2 cellular contexts compared by ENCODE assay signal in the genomic region with DNA sequence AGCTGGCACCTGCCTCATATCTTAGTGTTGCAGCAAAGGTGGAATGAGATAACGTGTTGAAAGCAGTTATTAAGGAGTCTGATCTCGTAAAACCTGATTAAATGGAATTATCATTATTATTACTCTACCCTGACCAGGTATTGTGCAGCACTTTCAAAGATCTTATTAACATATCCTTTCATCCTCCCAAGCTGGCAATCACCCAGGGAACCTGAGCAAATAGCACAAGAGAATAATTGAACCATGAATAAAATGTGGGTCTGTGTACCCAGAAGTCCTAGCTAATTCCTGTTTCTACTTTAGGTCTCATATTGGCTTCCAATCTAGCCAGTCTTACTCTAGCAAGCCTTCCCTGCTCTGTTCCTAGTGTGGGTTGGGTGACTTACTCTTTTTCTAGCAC.
TF ChIP-seq lines count a peak whose summit lies in the region.

No MANE protein-coding gene starts in this region.

TF ChIP-seq in GM23338, 12 proteins besides CTCF, POLR2A, EP300 and RAD21 (continued from another document):
- TF ChIP-seq, protein P1, sequence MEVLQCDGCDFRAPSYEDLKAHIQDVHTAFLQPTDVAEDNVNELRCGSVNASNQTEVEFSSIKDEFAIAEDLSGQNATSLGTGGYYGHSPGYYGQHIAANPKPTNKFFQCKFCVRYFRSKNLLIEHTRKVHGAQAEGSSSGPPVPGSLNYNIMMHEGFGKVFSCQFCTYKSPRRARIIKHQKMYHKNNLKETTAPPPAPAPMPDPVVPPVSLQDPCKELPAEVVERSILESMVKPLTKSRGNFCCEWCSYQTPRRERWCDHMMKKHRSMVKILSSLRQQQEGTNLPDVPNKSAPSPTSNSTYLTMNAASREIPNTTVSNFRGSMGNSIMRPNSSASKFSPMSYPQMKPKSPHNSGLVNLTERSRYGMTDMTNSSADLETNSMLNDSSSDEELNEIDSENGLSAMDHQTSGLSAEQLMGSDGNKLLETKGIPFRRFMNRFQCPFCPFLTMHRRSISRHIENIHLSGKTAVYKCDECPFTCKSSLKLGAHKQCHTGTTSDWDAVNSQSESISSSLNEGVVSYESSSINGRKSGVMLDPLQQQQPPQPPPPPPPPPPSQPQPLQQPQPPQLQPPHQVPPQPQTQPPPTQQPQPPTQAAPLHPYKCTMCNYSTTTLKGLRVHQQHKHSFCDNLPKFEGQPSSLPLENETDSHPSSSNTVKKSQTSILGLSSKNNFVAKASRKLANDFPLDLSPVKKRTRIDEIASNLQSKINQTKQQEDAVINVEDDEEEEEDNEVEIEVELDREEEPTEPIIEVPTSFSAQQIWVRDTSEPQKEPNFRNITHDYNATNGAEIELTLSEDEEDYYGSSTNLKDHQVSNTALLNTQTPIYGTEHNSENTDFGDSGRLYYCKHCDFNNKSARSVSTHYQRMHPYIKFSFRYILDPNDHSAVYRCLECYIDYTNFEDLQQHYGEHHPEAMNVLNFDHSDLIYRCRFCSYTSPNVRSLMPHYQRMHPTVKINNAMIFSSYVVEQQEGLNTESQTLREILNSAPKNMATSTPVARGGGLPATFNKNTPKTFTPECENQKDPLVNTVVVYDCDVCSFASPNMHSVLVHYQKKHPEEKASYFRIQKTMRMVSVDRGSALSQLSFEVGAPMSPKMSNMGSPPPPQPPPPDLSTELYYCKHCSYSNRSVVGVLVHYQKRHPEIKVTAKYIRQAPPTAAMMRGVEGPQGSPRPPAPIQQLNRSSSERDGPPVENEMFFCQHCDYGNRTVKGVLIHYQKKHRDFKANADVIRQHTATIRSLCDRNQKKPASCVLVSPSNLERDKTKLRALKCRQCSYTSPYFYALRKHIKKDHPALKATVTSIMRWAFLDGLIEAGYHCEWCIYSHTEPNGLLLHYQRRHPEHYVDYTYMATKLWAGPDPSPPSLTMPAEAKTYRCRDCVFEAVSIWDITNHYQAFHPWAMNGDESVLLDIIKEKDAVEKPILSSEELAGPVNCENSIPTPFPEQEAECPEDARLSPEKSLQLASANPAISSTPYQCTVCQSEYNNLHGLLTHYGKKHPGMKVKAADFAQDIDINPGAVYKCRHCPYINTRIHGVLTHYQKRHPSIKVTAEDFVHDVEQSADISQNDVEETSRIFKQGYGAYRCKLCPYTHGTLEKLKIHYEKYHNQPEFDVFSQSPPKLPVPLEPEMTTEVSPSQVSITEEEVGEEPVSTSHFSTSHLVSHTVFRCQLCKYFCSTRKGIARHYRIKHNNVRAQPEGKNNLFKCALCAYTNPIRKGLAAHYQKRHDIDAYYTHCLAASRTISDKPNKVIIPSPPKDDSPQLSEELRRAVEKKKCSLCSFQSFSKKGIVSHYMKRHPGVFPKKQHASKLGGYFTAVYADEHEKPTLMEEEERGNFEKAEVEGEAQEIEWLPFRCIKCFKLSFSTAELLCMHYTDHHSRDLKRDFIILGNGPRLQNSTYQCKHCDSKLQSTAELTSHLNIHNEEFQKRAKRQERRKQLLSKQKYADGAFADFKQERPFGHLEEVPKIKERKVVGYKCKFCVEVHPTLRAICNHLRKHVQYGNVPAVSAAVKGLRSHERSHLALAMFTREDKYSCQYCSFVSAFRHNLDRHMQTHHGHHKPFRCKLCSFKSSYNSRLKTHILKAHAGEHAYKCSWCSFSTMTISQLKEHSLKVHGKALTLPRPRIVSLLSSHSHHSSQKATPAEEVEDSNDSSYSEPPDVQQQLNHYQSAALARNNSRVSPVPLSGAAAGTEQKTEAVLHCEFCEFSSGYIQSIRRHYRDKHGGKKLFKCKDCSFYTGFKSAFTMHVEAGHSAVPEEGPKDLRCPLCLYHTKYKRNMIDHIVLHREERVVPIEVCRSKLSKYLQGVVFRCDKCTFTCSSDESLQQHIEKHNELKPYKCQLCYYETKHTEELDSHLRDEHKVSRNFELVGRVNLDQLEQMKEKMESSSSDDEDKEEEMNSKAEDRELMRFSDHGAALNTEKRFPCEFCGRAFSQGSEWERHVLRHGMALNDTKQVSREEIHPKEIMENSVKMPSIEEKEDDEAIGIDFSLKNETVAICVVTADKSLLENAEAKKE (CRISPR knock-in tag; IDR thresholded peaks at IDR 0.05) = no peak
- TF ChIP-seq NANOG (IDR thresholded peaks at IDR 0.05; ENCODE audit: borderline replicate concordance) = no peak
- TF ChIP-seq JUNB (IDR thresholded peaks at IDR 0.05; ENCODE audit: unreplicated experiment) = no peak
- TF ChIP-seq, protein P2, sequence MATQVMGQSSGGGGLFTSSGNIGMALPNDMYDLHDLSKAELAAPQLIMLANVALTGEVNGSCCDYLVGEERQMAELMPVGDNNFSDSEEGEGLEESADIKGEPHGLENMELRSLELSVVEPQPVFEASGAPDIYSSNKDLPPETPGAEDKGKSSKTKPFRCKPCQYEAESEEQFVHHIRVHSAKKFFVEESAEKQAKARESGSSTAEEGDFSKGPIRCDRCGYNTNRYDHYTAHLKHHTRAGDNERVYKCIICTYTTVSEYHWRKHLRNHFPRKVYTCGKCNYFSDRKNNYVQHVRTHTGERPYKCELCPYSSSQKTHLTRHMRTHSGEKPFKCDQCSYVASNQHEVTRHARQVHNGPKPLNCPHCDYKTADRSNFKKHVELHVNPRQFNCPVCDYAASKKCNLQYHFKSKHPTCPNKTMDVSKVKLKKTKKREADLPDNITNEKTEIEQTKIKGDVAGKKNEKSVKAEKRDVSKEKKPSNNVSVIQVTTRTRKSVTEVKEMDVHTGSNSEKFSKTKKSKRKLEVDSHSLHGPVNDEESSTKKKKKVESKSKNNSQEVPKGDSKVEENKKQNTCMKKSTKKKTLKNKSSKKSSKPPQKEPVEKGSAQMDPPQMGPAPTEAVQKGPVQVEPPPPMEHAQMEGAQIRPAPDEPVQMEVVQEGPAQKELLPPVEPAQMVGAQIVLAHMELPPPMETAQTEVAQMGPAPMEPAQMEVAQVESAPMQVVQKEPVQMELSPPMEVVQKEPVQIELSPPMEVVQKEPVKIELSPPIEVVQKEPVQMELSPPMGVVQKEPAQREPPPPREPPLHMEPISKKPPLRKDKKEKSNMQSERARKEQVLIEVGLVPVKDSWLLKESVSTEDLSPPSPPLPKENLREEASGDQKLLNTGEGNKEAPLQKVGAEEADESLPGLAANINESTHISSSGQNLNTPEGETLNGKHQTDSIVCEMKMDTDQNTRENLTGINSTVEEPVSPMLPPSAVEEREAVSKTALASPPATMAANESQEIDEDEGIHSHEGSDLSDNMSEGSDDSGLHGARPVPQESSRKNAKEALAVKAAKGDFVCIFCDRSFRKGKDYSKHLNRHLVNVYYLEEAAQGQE (IDR thresholded peaks at IDR 0.05; ENCODE audit: unreplicated experiment) = no peak
- no peak for TF ChIP-seq ETS1 (IDR thresholded peaks at IDR 0.05)
- TF ChIP-seq CREB1 (CRISPR knock-in tag; IDR thresholded peaks at IDR 0.05; ENCODE audit: low read depth) = no peak
- TF ChIP-seq STAT1 (IDR thresholded peaks at IDR 0.05; ENCODE audit: unreplicated experiment) = no peak
TF ChIP-seq in GM23338: peak in this region for 0.

TF ChIP-seq in WTC11, 78 proteins besides CTCF, POLR2A, EP300 and RAD21 (continued from another document):
- no peak for TF ChIP-seq CDX4 (CRISPR knock-in tag; IDR thresholded peaks at IDR 0.05; ENCODE audit: borderline replicate concordance)
- TF ChIP-seq TEAD4 (CRISPR knock-in tag; IDR thresholded peaks at IDR 0.05) = no peak
- TF ChIP-seq USF2 (CRISPR knock-in tag; IDR thresholded peaks at IDR 0.05) = no peak
- TF ChIP-seq NFYB (CRISPR knock-in tag; conservative IDR thresholded peaks at IDR 0.05; ENCODE audit: low read depth) = no peak
- no peak for TF ChIP-seq GABPB1 (CRISPR knock-in tag; IDR thresholded peaks at IDR 0.05)
- TF ChIP-seq ATF3 (CRISPR knock-in tag; conservative IDR thresholded peaks at IDR 0.05) = no peak
